In genomic region chr10:132497788-132498561, GRCh38 we compare ENCODE assay signal across 23 cellular contexts. TPM values are rescaled to one million over a fixed set of nuclear protein-coding genes. Genes with fewer than 3 reads are reported as not detected.
DNase-seq lines count a peak whose midpoint lies in the region; ATAC-seq and TF ChIP-seq lines count a peak whose summit lies in the region.
"Had no signal": no experiment of that assay in that cellular context is flagged by ENCODE, and none has a peak within 500 bp of the region (broad histone marks: within the 10 kb centered on the region; RNA-seq: fewer than 3 reads in every experiment).

No MANE protein-coding gene starts in this region.

- no peak overlapping the region for H3K27ac ChIP-seq in GM23248
- no peak overlapping the region for H3K27ac ChIP-seq in WERI-Rb-1
- H3K27ac ChIP-seq in upper lobe of right lung = no peak overlapping the region
- H3K27ac ChIP-seq: breast epithelium, neutrophil had no signal

- H4K20me1 ChIP-seq in GM23248 (ENCODE audit: insufficient read depth) = no peaks in the 10 kb centered on the region

- H3F3A ChIP-seq in GM23248 (ENCODE audit: insufficient read depth) = no peaks in the 10 kb centered on the region

- H3K4me1 ChIP-seq in GM23248 (ENCODE audit: insufficient read depth) = peaks cover 4% of the 10 kb centered on the region; the same call in 1 of the 2 replicates
- peaks cover 15% of the 10 kb centered on the region for H3K4me1 ChIP-seq in upper lobe of right lung
- H3K4me1 ChIP-seq: breast epithelium had no signal

- H3K79me2 ChIP-seq in GM23248 (ENCODE audit: insufficient read depth) = no peaks in the 10 kb centered on the region

- H3K4me3 ChIP-seq in GM23248 = no peak overlapping the region
- no peak overlapping the region for H3K4me3 ChIP-seq in WERI-Rb-1 (ENCODE audit: low read depth, low read length)
- no peak overlapping the region for H3K4me3 ChIP-seq in upper lobe of right lung
- H3K4me3 ChIP-seq: breast epithelium, smooth muscle cell had no signal

- no peaks in the 10 kb centered on the region for H3K9me3 ChIP-seq in GM23248 (ENCODE audit: low read depth)
- no peaks in the 10 kb centered on the region for H3K9me3 ChIP-seq in WERI-Rb-1 (ENCODE audit: severe bottlenecking)
- no peaks in the 10 kb centered on the region for H3K9me3 ChIP-seq in upper lobe of right lung
- H3K9me3 ChIP-seq: breast epithelium, neutrophil had no signal

- intact Hi-C loops in upper lobe of right lung (cut with DNase I) = no loop called here

- no peak overlapping the region for H2AFZ ChIP-seq in GM23248

- H3K36me3 ChIP-seq in GM23248 (ENCODE audit: low read depth) (no peaks in the 10 kb centered on the region), WERI-Rb-1 (no peaks in the 10 kb centered on the region), upper lobe of right lung (no peaks in the 10 kb centered on the region)
- H3K36me3 ChIP-seq: breast epithelium, neutrophil had no signal

- H3K27me3 ChIP-seq in GM23248 (replicated peaks; ENCODE audit: insufficient read depth) = peaks cover 47% of the 10 kb centered on the region
- H3K27me3 ChIP-seq in WERI-Rb-1 (ENCODE audit: insufficient read depth, low read depth, severe bottlenecking) = no peaks in the 10 kb centered on the region
- no peaks in the 10 kb centered on the region for H3K27me3 ChIP-seq in upper lobe of right lung
- H3K27me3 ChIP-seq: neutrophil had no signal

- TF ChIP-seq CTCF in WERI-Rb-1 (IDR thresholded peaks at IDR 0.05; ENCODE audit: low read depth, low read length) (no peak), upper lobe of right lung (IDR thresholded peaks at IDR 0.05) (no peak)

- H3K4me2 ChIP-seq in GM23248 (ENCODE audit: unreplicated experiment) = no peak overlapping the region
- H3K4me2 ChIP-seq: smooth muscle cell had no signal

- ATAC-seq in upper lobe of right lung = no peak
- no peak for ATAC-seq in GM19351 (IDR thresholded peaks at IDR 0.05; ENCODE audit: unreplicated experiment)
- no peak for ATAC-seq in GM18861 (IDR thresholded peaks at IDR 0.05; ENCODE audit: unreplicated experiment)
- no peak for ATAC-seq in HG03469 (IDR thresholded peaks at IDR 0.05; ENCODE audit: unreplicated experiment)
- ATAC-seq: activated CD8-positive, alpha-beta T cell treated with anti-CD3 and anti-CD28 coated beads, Interleukin-2, amount 10 ng/mL, durations not matched to agents 7 days and 5 days; stimulated activated memory B cell treated with anti-CD40 and anti-IgM and Interleukin-4, amounts not matched to agents 10 μg/mL and 1 μg/mL and 100 μg/mL, for 72 hours had no signal

- 24 to 26% methylated on average over 17 to 18 of the region's 18 CpGs for WGBS in GM23248 (ENCODE audit: low coverage in 1 of 2, low lambda C conversion rate in 2 of 2, missing lambda C conversion rate in 2 of 2), 2 experiments

- in situ Hi-C loops in GM23248 (cut with MboI) = no loop called here

- peak; percentile 28 for DNase-seq in GM23248
- DNase-seq in WERI-Rb-1 = peak; percentile 25
- peak; percentile 79 for DNase-seq in mesenteric fat pad (ENCODE audit: low spot score)
- peak; percentile 51 for DNase-seq in upper lobe of right lung
- DNase-seq: activated CD8-positive, alpha-beta T cell treated with anti-CD3 and anti-CD28 coated beads, Interleukin-2, amount 10 ng/mL, durations not matched to agents 7 days and 5 days; activated naive CD4-positive, alpha-beta T cell; activated T-cell treated with anti-CD3 and anti-CD28 coated beads, Interleukin-2, amount 50 U/mL, for 1 hour; amniotic stem cell; CD4-positive, alpha-beta memory T cell; kidney glomerular epithelial cell; NCI-H1105 treated with DMSO at 0.1 percent for 48 hours; NCI-H2107; NCI-H446 treated with DMSO at 0.1 percent for 48 hours; OCI-M1; SHP77 treated with DMSO at 0.1 percent for 48 hours; stimulated activated CD4-positive, alpha-beta T cell treated with anti-CD3 and anti-CD28 coated beads, Interleukin-2, amount 100 ng/mL, for 48 hours had no signal

- H3K9me2 ChIP-seq in GM23248 (ENCODE audit: insufficient read depth) = no peaks in the 10 kb centered on the region

- H3K9ac ChIP-seq in GM23248 = no peak overlapping the region

RNA-seq across cellular contexts. Expression of gene INPP5A, which starts 39.6 kb away (rescaled TPM):
- total RNA-seq in GM23248 (2014; rRNA removed; shearing (Covaris generic)) = 35.2 and 39.3 TPM in 2 replicates
- polyA plus RNA-seq in GM23248 (2016; fragmentation: Nextera tagmentation; extraction: Ambion mirVana) = 2.3 and 2.8 TPM in 2 replicates
- total RNA-seq in mesenteric fat pad = 30.5 TPM
- 38.3 TPM for total RNA-seq in upper lobe of right lung

Comparison
In these comparisons a context has a peak if more than half of its experiments do, and no peak if none do; other contexts are left out.
1. DNase-seq: peak in every context shown above with its lines; median percentile 79 in mesenteric fat pad; 51 in upper lobe of right lung; 28 in GM23248; 25 in WERI-Rb-1.